ENCODE assay signal across 9 cellular contexts in genomic region chr22:41524283-41524682, GRCh38. TPM values are rescaled to one million over a fixed set of nuclear protein-coding genes. Genes with fewer than 3 reads are reported as not detected.
DNase-seq lines count a peak whose midpoint lies in the region; ATAC-seq and TF ChIP-seq lines count a peak whose summit lies in the region.
"Had no signal": no experiment of that assay in that cellular context is flagged by ENCODE, and none has a peak within 500 bp of the region (broad histone marks: within the 10 kb centered on the region; RNA-seq: fewer than 3 reads in every experiment).

No MANE protein-coding gene starts in this region.

- TF ChIP-seq POLR2A in heart left ventricle (IDR thresholded peaks at IDR 0.05) = no peak
- TF ChIP-seq POLR2A in gastrocnemius medialis (IDR thresholded peaks at IDR 0.05) = no peak

- no peaks in the 10 kb centered on the region for H3K9me3 Mint-ChIP-seq in activated naive CD8-positive, alpha-beta T cell treated with anti-CD3 and anti-CD28 coated beads for 36 hours

- H3K9me3 ChIP-seq in heart left ventricle (no peaks in the 10 kb centered on the region), gastrocnemius medialis (no peaks in the 10 kb centered on the region)

- H3K4me3 Mint-ChIP-seq in activated naive CD8-positive, alpha-beta T cell treated with anti-CD3 and anti-CD28 coated beads for 36 hours = no peak overlapping the region

- H3K36me3 ChIP-seq in heart left ventricle (peaks cover 3 to 98% (median 78%) of the 10 kb centered on the region in 9 donors), gastrocnemius medialis (peaks cover 0 to 85% of the 10 kb centered on the region in 2 donors)

- peaks cover 7 to 59% (median 42%) of the 10 kb centered on the region in 12 donors for H3K4me1 ChIP-seq in heart left ventricle
- H3K4me1 ChIP-seq in gastrocnemius medialis = peaks cover 26 to 31% of the 10 kb centered on the region in 2 donors

- DNase-seq in G401 (ENCODE audit: low spot score) (peak; percentile 73), heart left ventricle (peak; percentile 60 to 82 (median 73)), gastrocnemius medialis (no peak), NCI-H2196 treated with DMSO at 0.1 percent for 48 hours (lab: John Stamatoyannopoulos, UW; ENCODE audit: unreplicated experiment) (no peak), DMS153 (lab: John Stamatoyannopoulos, UW) (no peak), middle frontal gyrus (ENCODE audit: extremely low spot score, low spot score) (no peak)
- no peak for DNase-seq in activated naive CD8-positive, alpha-beta T cell treated with anti-CD3 and anti-CD28 coated beads for 36 hours

- H3K36me3 Mint-ChIP-seq in activated naive CD8-positive, alpha-beta T cell treated with anti-CD3 and anti-CD28 coated beads for 36 hours = peaks cover 9% of the 10 kb centered on the region

- intact Hi-C loops in heart left ventricle (cut with DNase I) (loop anchor here in 4 of 10 donors (2.0 to 10.0 kb wide), 3 partner anchors 42 to 499 kb away; no protein-coding TSS in a partner anchor), gastrocnemius medialis (cut with DNase I; ENCODE audit: low total_unique reads) (no loop called here)

- in situ Hi-C loops in G401 (cut with HindIII; ENCODE audit: low sequenced_read_pairs) (no loop called here), gastrocnemius medialis (cut with MboI; ENCODE audit: low sequenced_read_pairs in 4 of 4) (loop anchor here in 1 of 4 donors (5.0 kb wide), 1 partner anchor 122 kb away; no protein-coding TSS in a partner anchor)

- peak overlapping the region; percentile 81 for H3K27ac Mint-ChIP-seq in activated naive CD8-positive, alpha-beta T cell treated with anti-CD3 and anti-CD28 coated beads for 36 hours

- H3K27me3 ChIP-seq in heart left ventricle = no peaks in the 10 kb centered on the region
- H3K27me3 ChIP-seq in gastrocnemius medialis = no peaks in the 10 kb centered on the region

- no peak overlapping the region for H3K4me3 ChIP-seq in heart left ventricle
- H3K4me3 ChIP-seq in gastrocnemius medialis = no peak overlapping the region

- TF ChIP-seq CTCF in heart left ventricle (IDR thresholded peaks at IDR 0.05) (no peak), gastrocnemius medialis (IDR thresholded peaks at IDR 0.05 in 4 of 5, conservative IDR thresholded peaks at IDR 0.05 in 1 of 5) (no peak)

- H3K27ac ChIP-seq in heart left ventricle (peak overlapping the region; percentile 69 to 93 (median 88)), gastrocnemius medialis (peak overlapping the region; percentile 73 to 96 (median 84))

- ATAC-seq in heart left ventricle (peak; percentile 34 to 66 (median 54)), gastrocnemius medialis (peak; percentile 5 to 22), GM18519 (IDR thresholded peaks at IDR 0.05; ENCODE audit: low FRiP score, unreplicated experiment) (no peak)

- 27 to 37% (median 28%) methylated on average over 6 to 12 of the region's 12 CpGs for WGBS in heart left ventricle, 4 donors

- peaks cover 14% of the 10 kb centered on the region for H3K4me1 Mint-ChIP-seq in activated naive CD8-positive, alpha-beta T cell treated with anti-CD3 and anti-CD28 coated beads for 36 hours

- H3K27me3 Mint-ChIP-seq in activated naive CD8-positive, alpha-beta T cell treated with anti-CD3 and anti-CD28 coated beads for 36 hours = no peaks in the 10 kb centered on the region

RNA-seq across cellular contexts. Expression of gene POLR3H, which starts 20.0 kb away (rescaled TPM):
- 33.8 and 35.3 TPM in 2 replicates for total RNA-seq in G401 (2014; rRNA removed; shearing (Covaris generic))
- 10 to 100 TPM; 69.2 to 70.1 TPM for total RNA-seq in activated naive CD8-positive, alpha-beta T cell treated with anti-CD3 and anti-CD28 coated beads for 36 hours
- 10 to 100 TPM; 12.2 to 27.4 (median 18.3) TPM for total RNA-seq in heart left ventricle
- polyA plus RNA-seq in heart left ventricle = 10 to 100 TPM; 20.2 to 31.2 TPM
- total RNA-seq in gastrocnemius medialis = 10 to 100 TPM in 1 of 4 donors, 1 to 10 TPM in 3; 5.7 to 11.0 (median 6.9) TPM

RNA-seq across cellular contexts. Expression of gene CSDC2, which starts 36.5 kb away (rescaled TPM):
- total RNA-seq in G401 (2014; rRNA removed; shearing (Covaris generic)) = 10.6 and 11.2 TPM in 2 replicates
- not detected for total RNA-seq in activated naive CD8-positive, alpha-beta T cell treated with anti-CD3 and anti-CD28 coated beads for 36 hours
- total RNA-seq in heart left ventricle (100 to 1,000 TPM in 8 of 9 donors, 10 to 100 TPM in 1; 94.1 to 564 (median 266) TPM), gastrocnemius medialis (1 to 10 TPM in 1 of 4 donors, under 1 TPM in 3; 0.41 to 3.9 (median 0.89) TPM)
- 100 to 1,000 TPM; 300 to 463 TPM for polyA plus RNA-seq in heart left ventricle
- total RNA-seq: NCI-H460 had no signal

RNA-seq across cellular contexts. Expression of gene ACO2, which starts 55.4 kb away (rescaled TPM):
- 171 and 184 TPM in 2 replicates for total RNA-seq in G401 (2014; rRNA removed; shearing (Covaris generic))
- 100 to 1,000 TPM; 107 to 109 TPM for total RNA-seq in activated naive CD8-positive, alpha-beta T cell treated with anti-CD3 and anti-CD28 coated beads for 36 hours
- 1,000 to 10,000 TPM in 2 of 9 donors, 100 to 1,000 TPM in 7; 503 to 1,146 (median 862) TPM for total RNA-seq in heart left ventricle
- polyA plus RNA-seq in heart left ventricle = 100 to 1,000 TPM; 375 to 431 TPM
- total RNA-seq in gastrocnemius medialis = 100 to 1,000 TPM; 361 to 763 (median 473) TPM

RNA-seq across cellular contexts. Expression of gene PHF5A, which starts 55.8 kb away (rescaled TPM):
- total RNA-seq in G401 (2014; rRNA removed; shearing (Covaris generic)) = 133 and 134 TPM in 2 replicates
- 100 to 1,000 TPM; 114 to 117 TPM for total RNA-seq in activated naive CD8-positive, alpha-beta T cell treated with anti-CD3 and anti-CD28 coated beads for 36 hours
- total RNA-seq in heart left ventricle (10 to 100 TPM; 13.4 to 29.3 (median 20.0) TPM), gastrocnemius medialis (10 to 100 TPM; 33.8 to 43.5 (median 38.9) TPM)
- polyA plus RNA-seq in heart left ventricle = 10 to 100 TPM; 40.3 to 49.9 TPM

Comparison
In these comparisons a context has a peak if more than half of its experiments do, and no peak if none do; other contexts are left out.
1. DNase-seq: peak in G401 (single experiment) and heart left ventricle (5 of 5); none in activated naive CD8-positive, alpha-beta T cell treated with anti-CD3 and anti-CD28 coated beads for 36 hours (single experiment), gastrocnemius medialis (0 of 2), NCI-H2196 treated with DMSO at 0.1 percent for 48 hours (single experiment), DMS153 (single experiment) and middle frontal gyrus (single experiment).